Comparison of ENCODE assay signal across 1 cellular context in the genomic region with DNA sequence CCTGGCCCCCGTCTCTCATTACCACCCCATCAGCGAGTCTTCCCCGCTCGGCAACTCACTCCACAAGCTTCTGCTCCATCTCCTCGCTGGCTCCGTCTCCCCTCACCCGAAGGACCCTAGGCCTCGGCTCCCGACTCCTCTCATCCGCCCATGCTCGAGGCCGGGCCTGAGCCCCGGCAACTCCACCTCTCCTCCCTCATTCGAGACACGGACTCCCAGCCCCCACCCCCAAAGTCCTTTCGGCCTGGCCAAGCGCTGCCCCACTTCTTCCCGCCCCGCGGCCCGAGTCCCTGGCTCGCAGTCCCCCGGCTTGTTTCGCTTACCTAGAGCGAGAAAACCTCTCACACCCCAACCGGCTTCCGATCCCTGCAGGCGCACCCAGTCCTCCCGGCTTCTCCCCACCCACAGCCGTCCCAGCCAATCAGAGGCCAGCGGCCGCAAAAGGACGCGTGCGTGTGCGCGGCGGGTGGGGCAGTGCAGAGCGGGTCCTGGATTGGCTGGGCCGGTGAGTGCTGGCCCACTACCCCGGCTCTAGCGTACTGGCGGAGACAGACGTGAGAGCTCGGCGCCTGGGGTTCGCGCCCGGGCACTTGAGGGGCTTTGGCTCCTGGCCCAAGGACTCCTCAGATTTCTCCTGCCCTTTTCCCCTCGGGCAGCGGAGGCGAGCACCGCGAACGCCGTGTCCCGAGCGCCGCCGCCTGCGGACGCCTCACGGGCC.
A peak's percentile ranks its signal among the peaks of the same experiment; 100 is the strongest.
TF ChIP-seq lines count a peak whose summit lies in the region.

Gene HIGD1A, minus strand, starts transcription at position 378 of the 718 bp plus-strand sequence. CDS start 10,237 bp downstream, outside the sequence.

TF ChIP-seq in HepG2, 621 proteins besides CTCF, POLR2A, EP300 and RAD21 (continued from another document and continues in another):
- TF ChIP-seq, protein P1, sequence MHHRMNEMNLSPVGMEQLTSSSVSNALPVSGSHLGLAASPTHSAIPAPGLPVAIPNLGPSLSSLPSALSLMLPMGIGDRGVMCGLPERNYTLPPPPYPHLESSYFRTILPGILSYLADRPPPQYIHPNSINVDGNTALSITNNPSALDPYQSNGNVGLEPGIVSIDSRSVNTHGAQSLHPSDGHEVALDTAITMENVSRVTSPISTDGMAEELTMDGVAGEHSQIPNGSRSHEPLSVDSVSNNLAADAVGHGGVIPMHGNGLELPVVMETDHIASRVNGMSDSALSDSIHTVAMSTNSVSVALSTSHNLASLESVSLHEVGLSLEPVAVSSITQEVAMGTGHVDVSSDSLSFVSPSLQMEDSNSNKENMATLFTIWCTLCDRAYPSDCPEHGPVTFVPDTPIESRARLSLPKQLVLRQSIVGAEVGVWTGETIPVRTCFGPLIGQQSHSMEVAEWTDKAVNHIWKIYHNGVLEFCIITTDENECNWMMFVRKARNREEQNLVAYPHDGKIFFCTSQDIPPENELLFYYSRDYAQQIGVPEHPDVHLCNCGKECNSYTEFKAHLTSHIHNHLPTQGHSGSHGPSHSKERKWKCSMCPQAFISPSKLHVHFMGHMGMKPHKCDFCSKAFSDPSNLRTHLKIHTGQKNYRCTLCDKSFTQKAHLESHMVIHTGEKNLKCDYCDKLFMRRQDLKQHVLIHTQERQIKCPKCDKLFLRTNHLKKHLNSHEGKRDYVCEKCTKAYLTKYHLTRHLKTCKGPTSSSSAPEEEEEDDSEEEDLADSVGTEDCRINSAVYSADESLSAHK (CRISPR knock-in tag; IDR thresholded peaks at IDR 0.05; ENCODE audit: borderline replicate concordance) = no peak
- TF ChIP-seq SIN3A (IDR thresholded peaks at IDR 0.05; ENCODE audit: borderline replicate concordance, low read depth, low read length) (no peak; the same call in 1 of the 2 replicates), ETS1 (CRISPR knock-in tag; IDR thresholded peaks at IDR 0.05) (no peak), ETV5 (CRISPR knock-in tag; IDR thresholded peaks at IDR 0.05; ENCODE audit: borderline replicate concordance) (peak; percentile 24; the same call in 1 of the 2 replicates), HNF1A (IDR thresholded peaks at IDR 0.05; ENCODE audit: low read depth) (no peak), HNF1A (CRISPR knock-in tag; IDR thresholded peaks at IDR 0.05; ENCODE audit: borderline replicate concordance) (no peak), ARID2 (CRISPR knock-in tag; IDR thresholded peaks at IDR 0.05; ENCODE audit: borderline replicate concordance) (peak; percentile 85; the same call in 1 of the 2 replicates), U2AF2 (IDR thresholded peaks at IDR 0.05; ENCODE audit: low read depth, low read length) (no peak), CENPT (CRISPR knock-in tag; IDR thresholded peaks at IDR 0.05; ENCODE audit: low read depth) (no peak), NR0B2 (CRISPR knock-in tag; IDR thresholded peaks at IDR 0.05) (peak; percentile 38; the same call in 1 of the 2 replicates), ZNF619 (CRISPR knock-in tag; IDR thresholded peaks at IDR 0.05) (0 out of 2 replicates have a peak, but pooled peaks have one; percentile 57), RFX1 (IDR thresholded peaks at IDR 0.05) (no peak), ZMAT3 (CRISPR knock-in tag; conservative IDR thresholded peaks at IDR 0.05) (0 out of 2 replicates have a peak, but pooled peaks have one; percentile 57), ZNF234 (CRISPR knock-in tag; conservative IDR thresholded peaks at IDR 0.05) (no peak), ZNF674 (CRISPR knock-in tag; IDR thresholded peaks at IDR 0.05; ENCODE audit: low read depth) (no peak; the same call in 1 of the 2 replicates), PHB2 (IDR thresholded peaks at IDR 0.05; ENCODE audit: partially characterized antibody) (no peak), HMG20A (CRISPR knock-in tag; IDR thresholded peaks at IDR 0.05; ENCODE audit: borderline replicate concordance) (peak; percentile 8; the same call in 1 of the 2 replicates), GTF3A (CRISPR knock-in tag; conservative IDR thresholded peaks at IDR 0.05) (no peak), SP4 (CRISPR knock-in tag; IDR thresholded peaks at IDR 0.05) (no peak; the same call in none of the 2 replicates), JARID2 (CRISPR knock-in tag; IDR thresholded peaks at IDR 0.05; ENCODE audit: insufficient replicate concordance) (no peak), NAIF1 (CRISPR knock-in tag; IDR thresholded peaks at IDR 0.05; ENCODE audit: borderline replicate concordance) (no peak), ZBTB42 (CRISPR knock-in tag; IDR thresholded peaks at IDR 0.05) (peak; percentile 74), ZNF138 (CRISPR knock-in tag; IDR thresholded peaks at IDR 0.05; ENCODE audit: low read depth) (no peak), IRX3 (CRISPR knock-in tag; IDR thresholded peaks at IDR 0.05; ENCODE audit: borderline replicate concordance, low read depth) (no peak), ARHGAP35 (CRISPR knock-in tag; IDR thresholded peaks at IDR 0.05; ENCODE audit: borderline replicate concordance) (no peak; the same call in 1 of the 2 replicates), HOMEZ (CRISPR knock-in tag; IDR thresholded peaks at IDR 0.05; ENCODE audit: low read depth) (peak; percentile 54; the same call in 1 of the 2 replicates), ZNF337 (CRISPR knock-in tag; IDR thresholded peaks at IDR 0.05; ENCODE audit: borderline replicate concordance, low read depth) (peak; percentile 74; the same call in 1 of the 2 replicates), NFE2 (CRISPR knock-in tag; IDR thresholded peaks at IDR 0.05) (no peak), ZNF44 (CRISPR knock-in tag; IDR thresholded peaks at IDR 0.05) (no peak), NFYB (CRISPR knock-in tag; IDR thresholded peaks at IDR 0.05) (peak; percentile 95), TRIM22 (IDR thresholded peaks at IDR 0.05) (no peak), GZF1 (CRISPR knock-in tag; IDR thresholded peaks at IDR 0.05) (no peak), HDAC1 (CRISPR knock-in tag; IDR thresholded peaks at IDR 0.05) (peak; percentile 56; the same call in 1 of the 2 replicates), SNAPC2 (CRISPR knock-in tag; IDR thresholded peaks at IDR 0.05) (peak; percentile 62), ATF2 (CRISPR knock-in tag; IDR thresholded peaks at IDR 0.05) (no peak), ZEB1 (IDR thresholded peaks at IDR 0.05; ENCODE audit: insufficient replicate concordance, low read depth) (no peak)
- TF ChIP-seq, protein P2, sequence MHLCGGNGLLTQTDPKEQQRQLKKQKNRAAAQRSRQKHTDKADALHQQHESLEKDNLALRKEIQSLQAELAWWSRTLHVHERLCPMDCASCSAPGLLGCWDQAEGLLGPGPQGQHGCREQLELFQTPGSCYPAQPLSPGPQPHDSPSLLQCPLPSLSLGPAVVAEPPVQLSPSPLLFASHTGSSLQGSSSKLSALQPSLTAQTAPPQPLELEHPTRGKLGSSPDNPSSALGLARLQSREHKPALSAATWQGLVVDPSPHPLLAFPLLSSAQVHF (CRISPR knock-in tag; IDR thresholded peaks at IDR 0.05) = no peak; the same call in 1 of the 2 replicates
- TF ChIP-seq, protein P3, sequence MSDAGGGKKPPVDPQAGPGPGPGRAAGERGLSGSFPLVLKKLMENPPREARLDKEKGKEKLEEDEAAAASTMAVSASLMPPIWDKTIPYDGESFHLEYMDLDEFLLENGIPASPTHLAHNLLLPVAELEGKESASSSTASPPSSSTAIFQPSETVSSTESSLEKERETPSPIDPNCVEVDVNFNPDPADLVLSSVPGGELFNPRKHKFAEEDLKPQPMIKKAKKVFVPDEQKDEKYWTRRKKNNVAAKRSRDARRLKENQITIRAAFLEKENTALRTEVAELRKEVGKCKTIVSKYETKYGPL (CRISPR knock-in tag; IDR thresholded peaks at IDR 0.05) = no peak
- TF ChIP-seq, protein P4, sequence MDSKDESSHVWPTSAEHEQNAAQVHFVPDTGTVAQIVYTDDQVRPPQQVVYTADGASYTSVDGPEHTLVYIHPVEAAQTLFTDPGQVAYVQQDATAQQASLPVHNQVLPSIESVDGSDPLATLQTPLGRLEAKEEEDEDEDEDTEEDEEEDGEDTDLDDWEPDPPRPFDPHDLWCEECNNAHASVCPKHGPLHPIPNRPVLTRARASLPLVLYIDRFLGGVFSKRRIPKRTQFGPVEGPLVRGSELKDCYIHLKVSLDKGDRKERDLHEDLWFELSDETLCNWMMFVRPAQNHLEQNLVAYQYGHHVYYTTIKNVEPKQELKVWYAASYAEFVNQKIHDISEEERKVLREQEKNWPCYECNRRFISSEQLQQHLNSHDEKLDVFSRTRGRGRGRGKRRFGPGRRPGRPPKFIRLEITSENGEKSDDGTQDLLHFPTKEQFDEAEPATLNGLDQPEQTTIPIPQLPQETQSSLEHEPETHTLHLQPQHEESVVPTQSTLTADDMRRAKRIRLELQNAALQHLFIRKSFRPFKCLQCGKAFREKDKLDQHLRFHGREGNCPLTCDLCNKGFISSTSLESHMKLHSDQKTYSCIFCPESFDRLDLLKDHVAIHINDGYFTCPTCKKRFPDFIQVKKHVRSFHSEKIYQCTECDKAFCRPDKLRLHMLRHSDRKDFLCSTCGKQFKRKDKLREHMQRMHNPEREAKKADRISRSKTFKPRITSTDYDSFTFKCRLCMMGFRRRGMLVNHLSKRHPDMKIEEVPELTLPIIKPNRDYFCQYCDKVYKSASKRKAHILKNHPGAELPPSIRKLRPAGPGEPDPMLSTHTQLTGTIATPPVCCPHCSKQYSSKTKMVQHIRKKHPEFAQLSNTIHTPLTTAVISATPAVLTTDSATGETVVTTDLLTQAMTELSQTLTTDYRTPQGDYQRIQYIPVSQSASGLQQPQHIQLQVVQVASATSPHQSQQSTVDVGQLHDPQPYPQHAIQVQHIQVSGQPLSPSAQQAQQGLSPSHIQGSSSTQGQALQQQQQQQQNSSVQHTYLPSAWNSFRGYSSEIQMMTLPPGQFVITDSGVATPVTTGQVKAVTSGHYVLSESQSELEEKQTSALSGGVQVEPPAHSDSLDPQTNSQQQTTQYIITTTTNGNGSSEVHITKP (CRISPR knock-in tag; IDR thresholded peaks at IDR 0.05; ENCODE audit: low read depth) = no peak
